ENCODE assay signal across 21 cellular contexts in the genomic region with DNA sequence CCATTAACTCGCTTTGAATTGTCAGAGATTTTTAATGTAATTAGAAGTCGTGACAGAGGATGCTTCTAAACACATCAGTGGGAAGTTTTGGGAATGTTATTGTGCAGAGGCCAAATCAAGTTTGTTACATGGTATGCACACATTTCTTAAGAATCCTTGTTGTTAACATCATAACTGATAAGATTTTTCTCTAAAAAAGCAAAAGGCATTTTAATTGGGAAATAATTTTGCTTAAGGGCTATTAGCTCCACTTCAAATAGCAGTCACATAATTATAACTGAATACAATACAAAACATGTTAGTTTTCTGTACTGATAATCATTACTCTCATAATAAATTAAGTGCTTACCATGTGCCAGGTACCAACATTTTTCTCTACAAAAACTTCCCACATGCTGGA.
DNase-seq lines count a peak whose midpoint lies in the region; ATAC-seq, FAIRE-seq and TF ChIP-seq lines count a peak whose summit lies in the region.
"Had no signal": no experiment of that assay in that cellular context is flagged by ENCODE, and none has a peak within 500 bp of the region (broad histone marks: within the 10 kb centered on the region; RNA-seq: fewer than 3 reads in every experiment).

No MANE protein-coding gene starts in this region.

- TF ChIP-seq CTCF in left ventricle myocardium inferior (IDR thresholded peaks at IDR 0.05; ENCODE audit: borderline replicate concordance) (no peak), OCI-LY1 (IDR thresholded peaks at IDR 0.05; ENCODE audit: low read length) (no peak), kidney (IDR thresholded peaks at IDR 0.05; ENCODE audit: borderline replicate concordance, extremely low read depth, insufficient read depth) (no peak), thoracic aorta (IDR thresholded peaks at IDR 0.05) (no peak)

- peak; percentile 53 for FAIRE-seq in kidney (lab: Jason Lieb, UNC)
- FAIRE-seq: GM12892, K562 had no signal

- no peak for ATAC-seq in left ventricle myocardium superior
- ATAC-seq in thoracic aorta (ENCODE audit: insufficient number of reproducible peaks, low FRiP score, low read depth): no peak
- ATAC-seq: HCT116, K562, PC-3 had no signal

- H3K9ac ChIP-seq in OCI-LY1 (ENCODE audit: low read length) (peak overlapping the region; percentile 9; the same call in 1 of the 2 replicates), kidney (ENCODE audit: low read length in 2 of 2) (no peak overlapping the region)

- no peaks in the 10 kb centered on the region for H3K79me2 ChIP-seq in OCI-LY1 (ENCODE audit: insufficient read depth, low read length)

- H3K4me1 ChIP-seq in left ventricle myocardium inferior (peaks cover 82% of the 10 kb centered on the region), OCI-LY1 (ENCODE audit: insufficient read depth, low read length, severe bottlenecking) (peaks cover 54% of the 10 kb centered on the region), kidney (ENCODE audit: control insufficient read depth in 1 of 2, insufficient read depth in 1 of 2, low read depth in 1 of 2, low read length in 2 of 2) (peaks cover 3 to 4% of the 10 kb centered on the region in 2 donors), thoracic aorta (ENCODE audit: control insufficient read depth in 1 of 2, low read depth in 2 of 2) (peaks cover 40 to 82% of the 10 kb centered on the region in 2 donors)

- no peaks in the 10 kb centered on the region for H3F3A ChIP-seq in OCI-LY1 (ENCODE audit: insufficient read depth, low read length)

- H3K4me3 ChIP-seq in left ventricle myocardium inferior: no peak overlapping the region
- peak overlapping the region; percentile 29 for H3K4me3 ChIP-seq in OCI-LY1 (ENCODE audit: low read depth, low read length, poor library complexity, severe bottlenecking)
- H3K4me3 ChIP-seq in kidney (ENCODE audit: low read length in 2 of 2): no peak overlapping the region
- H3K4me3 ChIP-seq in thoracic aorta: no peak overlapping the region
- H3K4me3 ChIP-seq: K562 had no signal

- DNase-seq in left ventricle myocardium inferior: no peak
- no peak for DNase-seq in left ventricle myocardium superior
- no peak for DNase-seq in kidney
- no peak for DNase-seq in thoracic aorta (ENCODE audit: low spot score)
- no peak for DNase-seq in effector CD4-positive, alpha-beta T cell
- no peak for DNase-seq in NK-92 treated with Interleukin-12 subunit alpha and Interleukin-12 subunit beta, amount 100 ng/mL, for 24 hours (lab: John Stamatoyannopoulos, UW)
- no peak for DNase-seq in NCI-H146 (lab: John Stamatoyannopoulos, UW)
- DNase-seq: C1 segment of cervical spinal cord; CD8-positive, alpha-beta memory T cell; DMS53; GOT3; NCI-H1105 treated with DMSO at 0.1 percent for 48 hours; NCI-H1694 treated with DMSO at 0.1 percent for 48 hours; NCI-H510A; NCI-H748 treated with DMSO at 0.1 percent for 48 hours; PC-3; RPMI8226 had no signal

- H3K36me3 ChIP-seq in left ventricle myocardium inferior: no peaks in the 10 kb centered on the region
- no peaks in the 10 kb centered on the region for H3K36me3 ChIP-seq in OCI-LY1 (ENCODE audit: insufficient read depth, low read length)
- H3K36me3 ChIP-seq in kidney (ENCODE audit: control insufficient read depth in 1 of 2, insufficient read depth in 2 of 2, low read length in 2 of 2): no peaks in the 10 kb centered on the region
- H3K36me3 ChIP-seq in thoracic aorta: no peaks in the 10 kb centered on the region

- H3K9me2 ChIP-seq in OCI-LY1 (ENCODE audit: low read depth, low read length): no peaks in the 10 kb centered on the region

- H3K27ac ChIP-seq in left ventricle myocardium inferior (replicated peaks) (peak overlapping the region; percentile 83), OCI-LY1 (ENCODE audit: low read depth, low read length, poor library complexity, severe bottlenecking) (peak overlapping the region; percentile 55), kidney (ENCODE audit: low read depth in 2 of 2, low read length in 2 of 2) (peak overlapping the region in 1 of 2 donors; percentile 25), thoracic aorta (peak overlapping the region; percentile 68 to 83)

- no peaks in the 10 kb centered on the region for H4K20me1 ChIP-seq in OCI-LY1 (ENCODE audit: insufficient read depth, low read length)

- intact Hi-C loops in left ventricle myocardium inferior (cut with micrococcal nuclease) (loop anchor here (5.0 kb wide), 1 partner anchor 242 kb away; no protein-coding TSS in a partner anchor), left ventricle myocardium superior (cut with micrococcal nuclease) (loop anchor here (10.0 kb wide), 2 partner anchors 100 to 240 kb away; no protein-coding TSS in a partner anchor), kidney (cut with DNase I) (loop anchor here (5.0 kb wide), 1 partner anchor 172 kb away; no protein-coding TSS in a partner anchor)

- peak overlapping the region; percentile 11; the same call in 1 of the 2 replicates for H3K4me2 ChIP-seq in OCI-LY1 (ENCODE audit: low read length)

- no peaks in the 10 kb centered on the region for H3K9me3 ChIP-seq in left ventricle myocardium inferior (replicated peaks)
- no peaks in the 10 kb centered on the region for H3K9me3 ChIP-seq in OCI-LY1 (ENCODE audit: low read length)
- no peaks in the 10 kb centered on the region for H3K9me3 ChIP-seq in kidney (ENCODE audit: control insufficient read depth in 1 of 2, low read length in 2 of 2)
- H3K9me3 ChIP-seq in thoracic aorta: no peaks in the 10 kb centered on the region

- H3K27me3 ChIP-seq in left ventricle myocardium inferior (ENCODE audit: low read depth) (no peaks in the 10 kb centered on the region), OCI-LY1 (ENCODE audit: insufficient read depth, low read length) (no peaks in the 10 kb centered on the region), thoracic aorta (replicated peaks; ENCODE audit: insufficient read depth) (no peaks in the 10 kb centered on the region)

- H2AFZ ChIP-seq in OCI-LY1 (ENCODE audit: low read length): no peak overlapping the region
